1 cellular context compared by ENCODE assay signal in genomic region chr19:44954649-44955499, GRCh38.
A peak's percentile ranks its signal among the peaks of the same experiment; 100 is the strongest.
TF ChIP-seq lines count a peak whose summit lies in the region.

Gene CLPTM1, plus strand, starts transcription at chr19:44955380. Its CDS starts 16 bp downstream, at chr19:44955396.

TF ChIP-seq in HEK293, 187 proteins besides CTCF, POLR2A, EP300 and RAD21 (continued from another document):
- TF ChIP-seq ZNF518A (tag by site-specific recombination; conservative IDR thresholded peaks at IDR 0.05; ENCODE audit: low read depth): peak; percentile 63
- TF ChIP-seq TSHZ1 (tag by site-specific recombination; IDR thresholded peaks at IDR 0.05; ENCODE audit: borderline replicate concordance): no peak
- TF ChIP-seq ZNF596 (tag by site-specific recombination; IDR thresholded peaks at IDR 0.05): no peak
- no peak for TF ChIP-seq ZNF350 (tag by site-specific recombination; IDR thresholded peaks at IDR 0.05)
- no peak for TF ChIP-seq ZNF140 (tag by site-specific recombination; IDR thresholded peaks at IDR 0.05)
- TF ChIP-seq ZNF274 (IDR thresholded peaks at IDR 0.05; ENCODE audit: low read length): no peak
- TF ChIP-seq ZNF274 (tag by site-specific recombination; IDR thresholded peaks at IDR 0.05; ENCODE audit: borderline replicate concordance): no peak
- TF ChIP-seq GLIS1 (tag by site-specific recombination; IDR thresholded peaks at IDR 0.05): no peak
- TF ChIP-seq, protein P1, sequence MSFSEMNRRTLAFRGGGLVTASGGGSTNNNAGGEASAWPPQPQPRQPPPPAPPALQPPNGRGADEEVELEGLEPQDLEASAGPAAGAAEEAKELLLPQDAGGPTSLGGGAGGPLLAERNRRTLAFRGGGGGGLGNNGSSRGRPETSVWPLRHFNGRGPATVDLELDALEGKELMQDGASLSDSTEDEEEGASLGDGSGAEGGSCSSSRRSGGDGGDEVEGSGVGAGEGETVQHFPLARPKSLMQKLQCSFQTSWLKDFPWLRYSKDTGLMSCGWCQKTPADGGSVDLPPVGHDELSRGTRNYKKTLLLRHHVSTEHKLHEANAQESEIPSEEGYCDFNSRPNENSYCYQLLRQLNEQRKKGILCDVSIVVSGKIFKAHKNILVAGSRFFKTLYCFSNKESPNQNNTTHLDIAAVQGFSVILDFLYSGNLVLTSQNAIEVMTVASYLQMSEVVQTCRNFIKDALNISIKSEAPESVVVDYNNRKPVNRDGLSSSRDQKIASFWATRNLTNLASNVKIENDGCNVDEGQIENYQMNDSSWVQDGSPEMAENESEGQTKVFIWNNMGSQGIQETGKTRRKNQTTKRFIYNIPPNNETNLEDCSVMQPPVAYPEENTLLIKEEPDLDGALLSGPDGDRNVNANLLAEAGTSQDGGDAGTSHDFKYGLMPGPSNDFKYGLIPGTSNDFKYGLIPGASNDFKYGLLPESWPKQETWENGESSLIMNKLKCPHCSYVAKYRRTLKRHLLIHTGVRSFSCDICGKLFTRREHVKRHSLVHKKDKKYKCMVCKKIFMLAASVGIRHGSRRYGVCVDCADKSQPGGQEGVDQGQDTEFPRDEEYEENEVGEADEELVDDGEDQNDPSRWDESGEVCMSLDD (tag by site-specific recombination; IDR thresholded peaks at IDR 0.05): 0 out of 2 replicates have a peak, but pooled peaks have one; percentile 44
- TF ChIP-seq ZNF423 (tag by site-specific recombination; IDR thresholded peaks at IDR 0.05): no peak
- no peak for TF ChIP-seq ZNF223 (tag by site-specific recombination; IDR thresholded peaks at IDR 0.05)
- TF ChIP-seq, protein P2, sequence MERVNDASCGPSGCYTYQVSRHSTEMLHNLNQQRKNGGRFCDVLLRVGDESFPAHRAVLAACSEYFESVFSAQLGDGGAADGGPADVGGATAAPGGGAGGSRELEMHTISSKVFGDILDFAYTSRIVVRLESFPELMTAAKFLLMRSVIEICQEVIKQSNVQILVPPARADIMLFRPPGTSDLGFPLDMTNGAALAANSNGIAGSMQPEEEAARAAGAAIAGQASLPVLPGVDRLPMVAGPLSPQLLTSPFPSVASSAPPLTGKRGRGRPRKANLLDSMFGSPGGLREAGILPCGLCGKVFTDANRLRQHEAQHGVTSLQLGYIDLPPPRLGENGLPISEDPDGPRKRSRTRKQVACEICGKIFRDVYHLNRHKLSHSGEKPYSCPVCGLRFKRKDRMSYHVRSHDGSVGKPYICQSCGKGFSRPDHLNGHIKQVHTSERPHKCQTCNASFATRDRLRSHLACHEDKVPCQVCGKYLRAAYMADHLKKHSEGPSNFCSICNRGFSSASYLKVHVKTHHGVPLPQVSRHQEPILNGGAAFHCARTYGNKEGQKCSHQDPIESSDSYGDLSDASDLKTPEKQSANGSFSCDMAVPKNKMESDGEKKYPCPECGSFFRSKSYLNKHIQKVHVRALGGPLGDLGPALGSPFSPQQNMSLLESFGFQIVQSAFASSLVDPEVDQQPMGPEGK (tag by site-specific recombination; IDR thresholded peaks at IDR 0.05): 0 out of 2 replicates have a peak, but pooled peaks have one; percentile 44
- no peak for TF ChIP-seq ZNF362 (tag by site-specific recombination; IDR thresholded peaks at IDR 0.05)
- no peak for TF ChIP-seq ZNF555 (tag by site-specific recombination; conservative IDR thresholded peaks at IDR 0.05)
- TF ChIP-seq ZNF843 (tag by site-specific recombination; IDR thresholded peaks at IDR 0.05): peak; percentile 77
- peak; percentile 70; the same call in 1 of the 2 replicates for TF ChIP-seq ZSCAN30 (tag by site-specific recombination; IDR thresholded peaks at IDR 0.05)
- no peak for TF ChIP-seq ZNF175 (tag by site-specific recombination; IDR thresholded peaks at IDR 0.05)
- no peak for TF ChIP-seq ZNF169 (tag by site-specific recombination; IDR thresholded peaks at IDR 0.05)
- TF ChIP-seq ZNF473 (tag by site-specific recombination; IDR thresholded peaks at IDR 0.05): no peak
- peak; percentile 59 for TF ChIP-seq ZNF558 (tag by site-specific recombination; IDR thresholded peaks at IDR 0.05)
- TF ChIP-seq, protein P3, sequence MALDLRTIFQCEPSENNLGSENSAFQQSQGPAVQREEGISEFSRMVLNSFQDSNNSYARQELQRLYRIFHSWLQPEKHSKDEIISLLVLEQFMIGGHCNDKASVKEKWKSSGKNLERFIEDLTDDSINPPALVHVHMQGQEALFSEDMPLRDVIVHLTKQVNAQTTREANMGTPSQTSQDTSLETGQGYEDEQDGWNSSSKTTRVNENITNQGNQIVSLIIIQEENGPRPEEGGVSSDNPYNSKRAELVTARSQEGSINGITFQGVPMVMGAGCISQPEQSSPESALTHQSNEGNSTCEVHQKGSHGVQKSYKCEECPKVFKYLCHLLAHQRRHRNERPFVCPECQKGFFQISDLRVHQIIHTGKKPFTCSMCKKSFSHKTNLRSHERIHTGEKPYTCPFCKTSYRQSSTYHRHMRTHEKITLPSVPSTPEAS (tag by site-specific recombination; IDR thresholded peaks at IDR 0.05): peak; percentile 53
- TF ChIP-seq ZSCAN23 (tag by site-specific recombination; IDR thresholded peaks at IDR 0.05): no peak
TF ChIP-seq in HEK293: peak in this region for 60.
